1 cellular context compared by ENCODE assay signal in the genomic region with DNA sequence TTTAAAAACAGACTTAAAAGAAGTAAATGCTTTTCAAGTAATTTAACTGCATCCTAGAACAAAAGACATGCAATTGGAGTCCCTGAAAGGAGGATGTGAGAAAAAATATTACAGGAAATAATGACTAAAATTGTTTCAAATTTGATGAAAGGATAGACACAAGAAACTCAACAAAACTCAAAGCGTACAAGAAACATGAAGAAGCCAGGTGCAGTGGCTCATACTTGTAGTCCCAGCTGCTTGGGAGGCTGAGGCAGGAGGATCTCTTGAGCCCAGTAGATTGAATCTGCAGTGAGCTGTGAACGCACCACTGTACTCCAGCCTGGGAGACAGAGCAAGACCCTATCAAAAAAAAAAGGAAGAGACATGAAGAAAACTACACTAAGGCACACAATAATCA.
TF ChIP-seq lines count a peak whose summit lies in the region.

No MANE protein-coding gene starts in this region.

TF ChIP-seq in IMR-90, 13 proteins besides CTCF, POLR2A, EP300 and RAD21:
- TF ChIP-seq CHD1 (IDR thresholded peaks at IDR 0.05; ENCODE audit: low read depth, low read length) = no peak
- no peak for TF ChIP-seq FOS (IDR thresholded peaks at IDR 0.05; ENCODE audit: low read depth, low read length)
- TF ChIP-seq RFX5 (IDR thresholded peaks at IDR 0.05; ENCODE audit: low read depth, low read length) = no peak
- no peak for TF ChIP-seq MAZ (IDR thresholded peaks at IDR 0.05; ENCODE audit: borderline replicate concordance, low read depth, low read length)
- TF ChIP-seq NFE2L2 (IDR thresholded peaks at IDR 0.05; ENCODE audit: low read depth, low read length) = no peak
- TF ChIP-seq SMC3 (IDR thresholded peaks at IDR 0.05; ENCODE audit: low read depth, low read length) = no peak
- TF ChIP-seq RCOR1 (IDR thresholded peaks at IDR 0.05; ENCODE audit: insufficient replicate concordance, low read length) = no peak
- TF ChIP-seq, protein P1, sequence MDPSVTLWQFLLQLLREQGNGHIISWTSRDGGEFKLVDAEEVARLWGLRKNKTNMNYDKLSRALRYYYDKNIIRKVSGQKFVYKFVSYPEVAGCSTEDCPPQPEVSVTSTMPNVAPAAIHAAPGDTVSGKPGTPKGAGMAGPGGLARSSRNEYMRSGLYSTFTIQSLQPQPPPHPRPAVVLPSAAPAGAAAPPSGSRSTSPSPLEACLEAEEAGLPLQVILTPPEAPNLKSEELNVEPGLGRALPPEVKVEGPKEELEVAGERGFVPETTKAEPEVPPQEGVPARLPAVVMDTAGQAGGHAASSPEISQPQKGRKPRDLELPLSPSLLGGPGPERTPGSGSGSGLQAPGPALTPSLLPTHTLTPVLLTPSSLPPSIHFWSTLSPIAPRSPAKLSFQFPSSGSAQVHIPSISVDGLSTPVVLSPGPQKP (IDR thresholded peaks at IDR 0.05; ENCODE audit: borderline replicate concordance, low read depth, low read length) = no peak
- TF ChIP-seq MXI1 (IDR thresholded peaks at IDR 0.05; ENCODE audit: borderline replicate concordance, low read depth, low read length) = no peak
- TF ChIP-seq MAFK (IDR thresholded peaks at IDR 0.05; ENCODE audit: low read depth, low read length) = no peak
- no peak for TF ChIP-seq BHLHE40 (IDR thresholded peaks at IDR 0.05; ENCODE audit: low read depth, low read length)
- TF ChIP-seq, protein P2, sequence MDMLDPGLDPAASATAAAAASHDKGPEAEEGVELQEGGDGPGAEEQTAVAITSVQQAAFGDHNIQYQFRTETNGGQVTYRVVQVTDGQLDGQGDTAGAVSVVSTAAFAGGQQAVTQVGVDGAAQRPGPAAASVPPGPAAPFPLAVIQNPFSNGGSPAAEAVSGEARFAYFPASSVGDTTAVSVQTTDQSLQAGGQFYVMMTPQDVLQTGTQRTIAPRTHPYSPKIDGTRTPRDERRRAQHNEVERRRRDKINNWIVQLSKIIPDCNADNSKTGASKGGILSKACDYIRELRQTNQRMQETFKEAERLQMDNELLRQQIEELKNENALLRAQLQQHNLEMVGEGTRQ (IDR thresholded peaks at IDR 0.05; ENCODE audit: low read depth, low read length) = no peak
- TF ChIP-seq CEBPB (IDR thresholded peaks at IDR 0.05; ENCODE audit: low read depth, low read length) = no peak
